9 cellular contexts compared by ENCODE assay signal in the genomic region with DNA sequence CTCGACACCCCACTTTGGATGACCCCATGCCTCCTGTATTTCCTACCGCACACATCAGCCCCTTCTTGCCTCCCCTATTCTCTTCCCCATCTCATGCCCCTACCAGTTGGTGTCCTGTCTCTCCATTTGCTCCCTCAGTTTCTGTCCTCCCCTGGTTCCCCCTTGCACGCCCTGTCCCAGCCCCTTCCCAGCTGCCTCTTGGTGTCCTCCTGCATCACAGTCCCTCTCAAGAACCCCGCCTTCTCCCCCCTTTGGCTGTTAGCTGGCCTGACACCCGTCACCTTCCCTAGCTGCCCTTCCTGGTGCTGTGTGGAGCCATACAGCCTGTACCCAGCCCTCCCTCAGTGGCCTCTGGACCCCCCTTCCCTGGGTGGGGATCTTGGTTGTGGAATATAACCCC. TPM values are rescaled to one million over a fixed set of nuclear protein-coding genes. Genes with fewer than 3 reads are reported as not detected.
DNase-seq lines count a peak whose midpoint lies in the region; ATAC-seq and TF ChIP-seq lines count a peak whose summit lies in the region.
"Had no signal": no experiment of that assay in that cellular context is flagged by ENCODE, and none has a peak within 500 bp of the region (broad histone marks: within the 10 kb centered on the region; RNA-seq: fewer than 3 reads in every experiment).

No MANE protein-coding gene starts in this region.

- TF ChIP-seq POLR2A in upper lobe of left lung (IDR thresholded peaks at IDR 0.05) = no peak

- no peaks in the 10 kb centered on the region for H3K36me3 ChIP-seq in muscle layer of colon (ENCODE audit: insufficient read depth, low read length)
- no peaks in the 10 kb centered on the region for H3K36me3 ChIP-seq in upper lobe of left lung

- H3K4me1 ChIP-seq in muscle layer of colon (ENCODE audit: insufficient read depth, low read length) = peaks cover 27% of the 10 kb centered on the region
- peaks cover 0 to 9% (median 2%) of the 10 kb centered on the region in 4 donors for H3K4me1 ChIP-seq in upper lobe of left lung

- no peak for TF ChIP-seq EP300 in upper lobe of left lung (IDR thresholded peaks at IDR 0.05)

- peak overlapping the region; percentile 55 to 62 for H3K4me3 ChIP-seq in muscle layer of colon (ENCODE audit: low read depth in 1 of 2, low read length in 2 of 2)
- H3K4me3 ChIP-seq in upper lobe of left lung = peak overlapping the region in 3 of 4 donors; percentile 27 to 49 (median 48)

- no peaks in the 10 kb centered on the region for H3K27me3 ChIP-seq in muscle layer of colon (ENCODE audit: control insufficient read depth in 1 of 2, insufficient read depth in 2 of 2, low read length in 2 of 2)
- peaks cover 0 to 8% (median 2%) of the 10 kb centered on the region in 4 donors for H3K27me3 ChIP-seq in upper lobe of left lung

- H3K27ac ChIP-seq in muscle layer of colon (ENCODE audit: low read depth, low read length) (peak overlapping the region; percentile 16), upper lobe of left lung (peak overlapping the region in 1 of 4 donors; percentile 39)

- 29 to 35% methylated on average over 5 of the region's 5 CpGs for WGBS in upper lobe of left lung, 2 donors

- peaks cover 6% of the 10 kb centered on the region for H3K4me1 Mint-ChIP-seq in activated CD4-positive, alpha-beta T cell treated with anti-CD3 and anti-CD28 coated beads, Interleukin-2, amount 10 ng/mL, durations not matched to agents 7 days and 5 days
- H3K4me1 Mint-ChIP-seq in chondrocyte (ENCODE audit: low read depth) = peaks cover 3% of the 10 kb centered on the region

- CTCF ChIA-PET in activated CD4-positive, alpha-beta T cell treated with anti-CD3 and anti-CD28 coated beads, Interleukin-2, amount 10 ng/mL, durations not matched to agents 7 days and 5 days (lab: Charles Lee) = no interaction called here

- TF ChIP-seq CTCF in chondrocyte (IDR thresholded peaks at IDR 0.05) (no peak), upper lobe of left lung (IDR thresholded peaks at IDR 0.05) (no peak)

- DNase-seq in activated CD4-positive, alpha-beta T cell treated with anti-CD3 and anti-CD28 coated beads, Interleukin-2, amount 10 ng/mL, durations not matched to agents 7 days and 5 days = no peak
- DNase-seq in activated CD4-positive, alpha-beta T cell treated with anti-CD3 and anti-CD28 coated beads for 4 hours = no peak
- DNase-seq in chondrocyte (ENCODE audit: low spot score) = no peak
- no peak for DNase-seq in upper lobe of left lung
- no peak for DNase-seq in stimulated activated CD4-positive, alpha-beta T cell treated with anti-CD3 and anti-CD28 coated beads, Interleukin-2, amount 100 ng/mL, for 48 hours

- peak overlapping the region; percentile 14 for H3K9ac ChIP-seq in muscle layer of colon (ENCODE audit: low read length)

- H3K9me3 Mint-ChIP-seq in activated CD4-positive, alpha-beta T cell treated with anti-CD3 and anti-CD28 coated beads, Interleukin-2, amount 10 ng/mL, durations not matched to agents 7 days and 5 days = no peaks in the 10 kb centered on the region
- H3K9me3 Mint-ChIP-seq in chondrocyte (ENCODE audit: low read depth) = no peaks in the 10 kb centered on the region

- ATAC-seq in upper lobe of left lung (ENCODE audit: low FRiP score in 2 of 2) (no peak), HG03039 (IDR thresholded peaks at IDR 0.05; ENCODE audit: unreplicated experiment) (no peak), GM19455 (IDR thresholded peaks at IDR 0.05; ENCODE audit: unreplicated experiment) (no peak)

- H3K4me3 Mint-ChIP-seq in activated CD4-positive, alpha-beta T cell treated with anti-CD3 and anti-CD28 coated beads, Interleukin-2, amount 10 ng/mL, durations not matched to agents 7 days and 5 days = peak overlapping the region; percentile 30
- peak overlapping the region; percentile 33 for H3K4me3 Mint-ChIP-seq in chondrocyte (ENCODE audit: unreplicated experiment)
- H3K4me3 Mint-ChIP-seq: activated CD8-positive, alpha-beta memory T cell treated with anti-CD3 and anti-CD28 coated beads, Interleukin-2, amount 10 ng/mL, durations not matched to agents 7 days and 5 days had no signal

- no peak overlapping the region for H3K27ac Mint-ChIP-seq in activated CD4-positive, alpha-beta T cell treated with anti-CD3 and anti-CD28 coated beads, Interleukin-2, amount 10 ng/mL, durations not matched to agents 7 days and 5 days
- H3K27ac Mint-ChIP-seq in chondrocyte (ENCODE audit: unreplicated experiment) = no peak overlapping the region
- H3K27ac Mint-ChIP-seq: activated CD8-positive, alpha-beta memory T cell treated with anti-CD3 and anti-CD28 coated beads, Interleukin-2, amount 10 ng/mL, durations not matched to agents 7 days and 5 days had no signal

- H3K9me3 ChIP-seq in muscle layer of colon (ENCODE audit: low read length) = no peaks in the 10 kb centered on the region
- H3K9me3 ChIP-seq in upper lobe of left lung = no peaks in the 10 kb centered on the region

- peaks cover 47% of the 10 kb centered on the region for H3K27me3 Mint-ChIP-seq in activated CD4-positive, alpha-beta T cell treated with anti-CD3 and anti-CD28 coated beads, Interleukin-2, amount 10 ng/mL, durations not matched to agents 7 days and 5 days
- peaks cover 76% of the 10 kb centered on the region for H3K27me3 Mint-ChIP-seq in chondrocyte (ENCODE audit: low read depth)

- H3K36me3 Mint-ChIP-seq in activated CD4-positive, alpha-beta T cell treated with anti-CD3 and anti-CD28 coated beads, Interleukin-2, amount 10 ng/mL, durations not matched to agents 7 days and 5 days (ENCODE audit: low read depth) = no peaks in the 10 kb centered on the region
- no peaks in the 10 kb centered on the region for H3K36me3 Mint-ChIP-seq in chondrocyte (ENCODE audit: low read depth)
- H3K36me3 Mint-ChIP-seq: activated CD8-positive, alpha-beta memory T cell treated with anti-CD3 and anti-CD28 coated beads, Interleukin-2, amount 10 ng/mL, durations not matched to agents 7 days and 5 days had no signal

- POLR2A ChIA-PET in activated CD4-positive, alpha-beta T cell treated with anti-CD3 and anti-CD28 coated beads, Interleukin-2, amount 10 ng/mL, durations not matched to agents 7 days and 5 days (lab: Charles Lee) = no interaction called here

RNA-seq across cellular contexts. Expression of gene NFASC, which starts 41.5 kb away (rescaled TPM):
- under 1 TPM in 1 of 2 experiments, not detected in 1; 0.23 TPM for total RNA-seq in activated CD4-positive, alpha-beta T cell treated with anti-CD3 and anti-CD28 coated beads, Interleukin-2, amount 10 ng/mL, durations not matched to agents 7 days and 5 days
- total RNA-seq in chondrocyte (0.20 to 0.28 TPM in 2 of 3 replicates, not detected in the other), upper lobe of left lung (10 to 100 TPM in 1 of 6 donors, 1 to 10 TPM in 5; 5.5 to 16.8 (median 6.9) TPM)
